14 cellular contexts compared by ENCODE assay signal in the genomic region with DNA sequence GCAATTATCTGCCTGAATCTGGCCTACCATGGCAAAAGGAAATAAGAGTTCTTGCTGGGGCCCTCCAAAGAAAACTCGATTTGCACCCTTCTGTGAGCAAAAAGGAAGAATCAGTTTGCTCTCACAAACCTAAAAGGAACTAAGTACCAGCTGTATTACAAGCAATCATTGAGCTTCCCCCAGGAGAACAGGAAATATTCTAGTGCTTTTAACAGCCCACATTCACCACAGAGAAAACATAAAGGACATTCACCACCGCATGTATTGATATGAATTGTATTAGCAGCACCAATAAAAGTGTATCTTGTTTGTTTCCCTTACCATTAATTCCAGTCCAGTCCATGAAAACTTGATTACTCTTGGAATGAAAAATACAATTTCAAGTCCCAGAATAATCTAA.
DNase-seq lines count a peak whose midpoint lies in the region; ATAC-seq and TF ChIP-seq lines count a peak whose summit lies in the region.
"Had no signal": no experiment of that assay in that cellular context is flagged by ENCODE, and none has a peak within 500 bp of the region (broad histone marks: within the 10 kb centered on the region; RNA-seq: fewer than 3 reads in every experiment).

No MANE protein-coding gene starts in this region.

- H3K4me3 Mint-ChIP-seq in endothelial cell (ENCODE audit: unreplicated experiment): no peak overlapping the region
- H3K4me3 Mint-ChIP-seq in activated CD4-positive, alpha-beta memory T cell treated with anti-CD3 and anti-CD28 coated beads, Interleukin-2, amount 10 ng/mL, durations not matched to agents 7 days and 5 days: no peak overlapping the region
- H3K4me3 Mint-ChIP-seq: CD4-positive, CD25-positive, alpha-beta regulatory T cell; H9 had no signal

- no peaks in the 10 kb centered on the region for H3K9me3 Mint-ChIP-seq in endothelial cell (ENCODE audit: unreplicated experiment)
- H3K9me3 Mint-ChIP-seq in activated CD4-positive, alpha-beta memory T cell treated with anti-CD3 and anti-CD28 coated beads, Interleukin-2, amount 10 ng/mL, durations not matched to agents 7 days and 5 days: no peaks in the 10 kb centered on the region
- H3K9me3 Mint-ChIP-seq: CD4-positive, CD25-positive, alpha-beta regulatory T cell; H9 had no signal

- POLR2A ChIA-PET in activated CD4-positive, alpha-beta memory T cell treated with anti-CD3 and anti-CD28 coated beads, Interleukin-2, amount 10 ng/mL, durations not matched to agents 7 days and 5 days (lab: Charles Lee): no interaction called here

- H3K4me1 Mint-ChIP-seq in endothelial cell (ENCODE audit: unreplicated experiment): peaks cover 37% of the 10 kb centered on the region
- no peaks in the 10 kb centered on the region for H3K4me1 Mint-ChIP-seq in activated CD4-positive, alpha-beta memory T cell treated with anti-CD3 and anti-CD28 coated beads, Interleukin-2, amount 10 ng/mL, durations not matched to agents 7 days and 5 days

- H3K27me3 Mint-ChIP-seq in endothelial cell (ENCODE audit: unreplicated experiment): peaks cover 7% of the 10 kb centered on the region
- H3K27me3 Mint-ChIP-seq in activated CD4-positive, alpha-beta memory T cell treated with anti-CD3 and anti-CD28 coated beads, Interleukin-2, amount 10 ng/mL, durations not matched to agents 7 days and 5 days: no peaks in the 10 kb centered on the region
- H3K27me3 Mint-ChIP-seq: CD4-positive, CD25-positive, alpha-beta regulatory T cell had no signal

- peak; percentile 22 for DNase-seq in CD1c-positive myeloid dendritic cell (ENCODE audit: extremely low spot score)
- DNase-seq in NCI-H526 (lab: John Stamatoyannopoulos, UW): peak; percentile 6 to 20
- no peak for DNase-seq in endothelial cell (ENCODE audit: low spot score)
- no peak for DNase-seq in NCI-H345 treated with DMSO at 0.1 percent for 48 hours (lab: John Stamatoyannopoulos, UW; ENCODE audit: unreplicated experiment)
- no peak for DNase-seq in GM19238 (ENCODE audit: insufficient read length, low spot score)
- DNase-seq in activated CD4-positive, alpha-beta memory T cell treated with anti-CD3 and anti-CD28 coated beads, Interleukin-2, amount 10 ng/mL, durations not matched to agents 7 days and 5 days: no peak
- DNase-seq in SIG-M5 (lab: John Stamatoyannopoulos, UW): no peak
- DNase-seq: 8988T; AML-193; CD4-positive, CD25-positive, alpha-beta regulatory T cell; DMS 273 treated with DMSO at 0.1 percent for 48 hours; GOT3; H9 had no signal

- ATAC-seq in HG02870 (IDR thresholded peaks at IDR 0.05; ENCODE audit: unreplicated experiment): peak; percentile 57

- CTCF ChIA-PET in activated CD4-positive, alpha-beta memory T cell treated with anti-CD3 and anti-CD28 coated beads, Interleukin-2, amount 10 ng/mL, durations not matched to agents 7 days and 5 days (lab: Charles Lee): no interaction called here

- no peaks in the 10 kb centered on the region for H3K36me3 Mint-ChIP-seq in endothelial cell (ENCODE audit: low read depth, unreplicated experiment)
- H3K36me3 Mint-ChIP-seq in activated CD4-positive, alpha-beta memory T cell treated with anti-CD3 and anti-CD28 coated beads, Interleukin-2, amount 10 ng/mL, durations not matched to agents 7 days and 5 days (ENCODE audit: low read depth): peaks cover 42% of the 10 kb centered on the region

- TF ChIP-seq CTCF in endothelial cell (IDR thresholded peaks at IDR 0.05; ENCODE audit: unreplicated experiment): no peak

- H3K27ac Mint-ChIP-seq in endothelial cell (ENCODE audit: unreplicated experiment): peak overlapping the region; percentile 5
- no peak overlapping the region for H3K27ac Mint-ChIP-seq in activated CD4-positive, alpha-beta memory T cell treated with anti-CD3 and anti-CD28 coated beads, Interleukin-2, amount 10 ng/mL, durations not matched to agents 7 days and 5 days
- H3K27ac Mint-ChIP-seq: CD4-positive, CD25-positive, alpha-beta regulatory T cell had no signal

Comparison
In these comparisons a context has a peak if more than half of its experiments do, and no peak if none do; other contexts are left out.
1. DNase-seq: peak in CD1c-positive myeloid dendritic cell (single experiment) and NCI-H526 (2 of 2); none in endothelial cell (single experiment), NCI-H345 treated with DMSO at 0.1 percent for 48 hours (single experiment), GM19238 (single experiment), activated CD4-positive, alpha-beta memory T cell treated with anti-CD3 and anti-CD28 coated beads, Interleukin-2, amount 10 ng/mL, durations not matched to agents 7 days and 5 days (single experiment) and SIG-M5 (single experiment).